5 cellular contexts compared by ENCODE assay signal in genomic region chr5:103755974-103756373, GRCh38.
"Had no signal": no experiment of that assay in that cellular context is flagged by ENCODE, and none has a peak within 500 bp of the region (broad histone marks: within the 10 kb centered on the region; RNA-seq: fewer than 3 reads in every experiment).

No MANE protein-coding gene starts in this region.

- DNase-seq: H9, HCEC 1CT, KBM-7 had no signal

- ATAC-seq: GM23338, HepG2 had no signal
